Comparison of ENCODE assay signal across 16 cellular contexts in genomic region chr2:230634146-230634545, GRCh38.
"Had no signal": no experiment of that assay in that cellular context is flagged by ENCODE, and none has a peak within 500 bp of the region (broad histone marks: within the 10 kb centered on the region; RNA-seq: fewer than 3 reads in every experiment).

No MANE protein-coding gene starts in this region.

- DNase-seq: cortex of kidney; effector CD4-positive, alpha-beta T cell; left ventricle myocardium superior; lower lobe of right lung; naive thymus-derived CD8-positive, alpha-beta T cell; small intestine; stimulated activated CD4-positive, alpha-beta T cell treated with anti-CD3 and anti-CD28 coated beads, Interleukin-15, amount 100 ng/mL, for 24 hours; stimulated activated CD4-positive, alpha-beta T cell treated with anti-CD3 and anti-CD28 coated beads, Interleukin-2, amount 100 ng/mL, for 48 hours; stimulated activated naive B cell treated with anti-CD40 and anti-IgM and Interleukin-4, amounts not matched to agents 10 μg/mL and 1 μg/mL and 100 μg/mL, for 72 hours; upper lobe of left lung had no signal

- H3K27me3 ChIP-seq: dorsolateral prefrontal cortex, neutrophil, right lobe of liver, tibial nerve, upper lobe of left lung had no signal

- H3K4me3 ChIP-seq: dorsolateral prefrontal cortex, lower lobe of right lung, right lobe of liver, thoracic aorta, tibial nerve, upper lobe of left lung had no signal

- H3K4me1 ChIP-seq: parathyroid adenoma, right lobe of liver, tibial nerve, upper lobe of left lung had no signal

- H2AFZ ChIP-seq: parathyroid adenoma had no signal

- H3K27ac ChIP-seq: dorsolateral prefrontal cortex, lower lobe of right lung, neutrophil, parathyroid adenoma, right lobe of liver, thoracic aorta, tibial nerve, upper lobe of left lung had no signal

- H3K36me3 ChIP-seq: lower lobe of right lung, neutrophil, right lobe of liver, thoracic aorta, tibial nerve, upper lobe of left lung had no signal

- ATAC-seq: left ventricle myocardium superior; naive thymus-derived CD8-positive, alpha-beta T cell; right lobe of liver; stimulated activated naive B cell treated with anti-CD40 and anti-IgM and Interleukin-4, amounts not matched to agents 10 μg/mL and 1 μg/mL and 100 μg/mL, for 72 hours had no signal

- H3K9ac ChIP-seq: parathyroid adenoma had no signal

- H3K9me3 ChIP-seq: lower lobe of right lung, neutrophil, right lobe of liver, thoracic aorta, tibial nerve, upper lobe of left lung had no signal

- H3K79me2 ChIP-seq: parathyroid adenoma had no signal
